8 cellular contexts compared by ENCODE assay signal in the genomic region with DNA sequence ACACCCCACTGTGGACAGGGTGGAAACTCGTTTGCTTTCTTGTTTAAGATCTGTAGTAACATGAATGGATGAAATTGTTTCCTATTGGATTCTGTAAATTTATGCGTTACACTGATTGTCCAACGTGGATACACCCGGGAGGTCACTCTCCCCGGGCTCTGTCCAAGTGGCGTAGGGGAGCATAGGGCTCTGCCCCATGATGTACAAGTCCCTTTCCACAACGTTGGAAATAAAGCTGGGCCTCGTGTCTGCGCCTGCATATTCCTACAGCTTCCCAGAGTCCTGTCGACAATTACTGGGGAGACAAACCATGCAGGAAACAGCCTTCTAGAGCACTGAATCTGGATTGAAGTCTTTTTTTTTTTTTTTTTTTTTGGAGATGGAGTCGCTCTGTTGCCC. TPM values are rescaled to one million over a fixed set of nuclear protein-coding genes. Genes with fewer than 3 reads are reported as not detected.
DNase-seq lines count a peak whose midpoint lies in the region; ATAC-seq, FAIRE-seq and TF ChIP-seq lines count a peak whose summit lies in the region.

No MANE protein-coding gene starts in this region.

- no peak for TF ChIP-seq EP300 in H1 (IDR thresholded peaks at IDR 0.05; ENCODE audit: borderline replicate concordance in 1 of 2, low read depth in 2 of 2, low read length in 2 of 2)

- peaks cover 0 to 24% of the 10 kb centered on the region in 2 experiments; a peak in 2 of 4 replicates for H3K79me2 ChIP-seq in H1 (ENCODE audit: control insufficient read depth in 1 of 2, insufficient read depth in 2 of 2, low read length in 2 of 2)
- H3K79me2 ChIP-seq in osteoblast (ENCODE audit: insufficient read depth, low read length), result peaks cover 36% of the 10 kb centered on the region

- peak overlapping the region; percentile 99 for H4K5ac ChIP-seq in H1 (ENCODE audit: insufficient read length, low read depth, low read length)

- no peak overlapping the region for H2BK120ac ChIP-seq in H1 (replicated peaks; ENCODE audit: low read depth, low read length)

- peak; percentile 23 for DNase-seq in RCC 7860 (ENCODE audit: low spot score)
- no peak for DNase-seq in H1 (ENCODE audit: low read depth in 1 of 2, low spot score in 2 of 2)
- no peak for DNase-seq in osteoblast (ENCODE audit: insufficient read length, low spot score, missing footprints)
- DNase-seq in body of pancreas, result no peak
- DNase-seq in frontal cortex (ENCODE audit: low spot score in 2 of 2), result no peak

- H2AFZ ChIP-seq in H1 (ENCODE audit: low read length) (no peak overlapping the region), osteoblast (ENCODE audit: low read length) (no peak overlapping the region)

- WGBS in H1 (ENCODE audit: extremely low coverage in 1 of 2, insufficient coverage in 1 of 2, insufficient read length in 1 of 2, insufficient replicate concordance in 2 of 2, low coverage in 1 of 2, low lambda C conversion rate in 2 of 2, missing lambda C conversion rate in 1 of 2), 2 experiments, result 3% methylated on average over 11 of the region's 11 CpGs; no CpG with 5 or more reads in 1 of the 2 experiments
- 7 to 12% methylated on average over 9 to 11 of the region's 11 CpGs for WGBS in body of pancreas, 2 donors

- no peak overlapping the region for H2BK20ac ChIP-seq in H1 (ENCODE audit: low read length)

- H3K4me3 ChIP-seq in GM12875 (ENCODE audit: low read depth, low read length), result peak overlapping the region; percentile 84
- H3K4me3 ChIP-seq in H1 (ENCODE audit: extremely low read depth in 1 of 4, insufficient read depth in 2 of 4, low read depth in 3 of 4, low read length in 4 of 4), result peak overlapping the region; percentile 75 to 96 (median 90)
- H3K4me3 ChIP-seq in osteoblast (ENCODE audit: insufficient read depth, low read length), result peak overlapping the region; percentile 78
- H3K4me3 ChIP-seq in body of pancreas, result peak overlapping the region in 1 of 2 donors; percentile 86

- peak overlapping the region; percentile 87 to 100 (median 98) for H3K9ac ChIP-seq in H1 (replicated peaks in 1 of 4; ENCODE audit: extremely low read depth in 1 of 4, low read depth in 3 of 4, low read length in 3 of 4)

- H3K79me1 ChIP-seq in H1 (ENCODE audit: low read depth, low read length), result no peaks in the 10 kb centered on the region; the same call in 1 of the 2 replicates

- intact Hi-C loops in body of pancreas (cut with DNase I), result loop anchor here (10.0 kb wide), 1 partner anchor 262 kb away; no protein-coding TSS in a partner anchor

- peak overlapping the region; percentile 95 for H3K27ac ChIP-seq in H1 (ENCODE audit: low read depth, low read length)
- peak overlapping the region; percentile 90 for H3K27ac ChIP-seq in osteoblast (ENCODE audit: low read depth, low read length)
- peak overlapping the region in 2 of 4 donors; percentile 79 to 87 for H3K27ac ChIP-seq in body of pancreas

- peak overlapping the region; percentile 61 for H3K23ac ChIP-seq in H1 (ENCODE audit: insufficient read length)

- TF ChIP-seq RAD21 in H1 (IDR thresholded peaks at IDR 0.05 in 1 of 2, conservative IDR thresholded peaks at IDR 0.05 in 1 of 2; ENCODE audit: low read depth in 2 of 2, low read length in 2 of 2), result no peak

- POLR2A ChIA-PET in H1 (lab: Charles Lee; ENCODE audit: partially characterized antibody), result interaction anchor here (0.6 to 31.3 kb wide), 48 partner anchors 7 to 677 kb away, joined by 3 to 660 read pairs (median 6); a partner anchor contains a TSS

- H3K36me3 ChIP-seq in H1 (ENCODE audit: control insufficient read depth in 2 of 4, insufficient read depth in 4 of 4, low read length in 3 of 4) (peaks cover 41 to 58% (median 45%) of the 10 kb centered on the region in 4 experiments), osteoblast (ENCODE audit: insufficient read depth, low read length) (peaks cover 54% of the 10 kb centered on the region), body of pancreas (replicated peaks in 1 of 2; ENCODE audit: insufficient read depth in 1 of 2, low read depth in 2 of 2) (peaks cover 0 to 17% of the 10 kb centered on the region in 2 donors)

- H3K14ac ChIP-seq in H1 (ENCODE audit: insufficient read length), result no peak overlapping the region

- no peak for FAIRE-seq in RCC 7860 (lab: Jason Lieb, UNC)
- no peak for FAIRE-seq in H1 (lab: Jason Lieb, UNC)
- no peak for FAIRE-seq in frontal cortex (lab: Jason Lieb, UNC)

- H3K9me3 ChIP-seq in H1 (ENCODE audit: insufficient read depth in 2 of 2, low read depth in 1 of 2, low read length in 1 of 2), result no peaks in the 10 kb centered on the region
- H3K9me3 ChIP-seq in osteoblast (ENCODE audit: low read depth, low read length), result no peaks in the 10 kb centered on the region
- no peaks in the 10 kb centered on the region for H3K9me3 ChIP-seq in body of pancreas

- H3K4me2 ChIP-seq in H1 (ENCODE audit: insufficient read depth in 1 of 2, low read depth in 2 of 2, low read length in 2 of 2) (peak overlapping the region; percentile 92 to 94), osteoblast (ENCODE audit: insufficient read depth, low read length) (peak overlapping the region; percentile 91)

- TF ChIP-seq POLR2A in H1 (IDR thresholded peaks at IDR 0.05; ENCODE audit: control extremely low read depth in 1 of 2, low read depth in 2 of 2, low read length in 2 of 2) (peak in 1 of 2 experiments; percentile 87; a peak in 1 of 3 replicates), body of pancreas (IDR thresholded peaks at IDR 0.05) (no peak)

- H3K27me3 ChIP-seq in H1 (replicated peaks in 1 of 4; ENCODE audit: control insufficient read depth in 3 of 4, extremely low read depth in 1 of 4, insufficient read depth in 3 of 4, low read length in 3 of 4) (no peaks in the 10 kb centered on the region), osteoblast (ENCODE audit: insufficient read depth, low read length) (no peaks in the 10 kb centered on the region), body of pancreas (no peaks in the 10 kb centered on the region)

- H4K20me1 ChIP-seq in H1 (replicated peaks in 1 of 2; ENCODE audit: control insufficient read depth in 1 of 2, insufficient read depth in 2 of 2, low read length in 2 of 2), result peaks cover 7% of the 10 kb centered on the region in 2 experiments
- H4K20me1 ChIP-seq in osteoblast (ENCODE audit: insufficient read depth, low read length), result peaks cover 37% of the 10 kb centered on the region

- peaks cover 10% of the 10 kb centered on the region for H3K23me2 ChIP-seq in H1 (ENCODE audit: low read depth, low read length)

- ATAC-seq in GM21619 (IDR thresholded peaks at IDR 0.05; ENCODE audit: unreplicated experiment), result no peak
- no peak for ATAC-seq in HG03378 (IDR thresholded peaks at IDR 0.05; ENCODE audit: unreplicated experiment)
- ATAC-seq in body of pancreas, result no peak

- peak overlapping the region; percentile 9; the same call in 1 of the 2 replicates for H4K8ac ChIP-seq in H1 (ENCODE audit: extremely low read depth, insufficient read depth, low read length)

- CTCF ChIA-PET in H1 (lab: Charles Lee; ENCODE audit: partially characterized antibody), result no interaction called here

- H2BK15ac ChIP-seq in H1 (ENCODE audit: low read length), result no peak overlapping the region

- peak overlapping the region; percentile 59 for H4K91ac ChIP-seq in H1 (replicated peaks; ENCODE audit: insufficient read length, low read length)

- H3K56ac ChIP-seq in H1 (replicated peaks; ENCODE audit: insufficient read length, low read depth, low read length), result peak overlapping the region; percentile 81

- H3K4ac ChIP-seq in H1 (replicated peaks; ENCODE audit: insufficient read length, low read depth, low read length), result no peak overlapping the region

- H3K18ac ChIP-seq in H1 (ENCODE audit: extremely low read depth, low read length), result peak overlapping the region; percentile 88

- TF ChIP-seq CTCF in GM12875 (IDR thresholded peaks at IDR 0.05; ENCODE audit: borderline replicate concordance, insufficient read depth, low read depth, low read length) (no peak), H1 (IDR thresholded peaks at IDR 0.05; ENCODE audit: control extremely low read depth in 1 of 3, insufficient read depth in 1 of 3, low read depth in 1 of 3, low read length in 3 of 3) (no peak), osteoblast (IDR thresholded peaks at IDR 0.05; ENCODE audit: extremely low read depth, low read depth, low read length) (no peak), body of pancreas (IDR thresholded peaks at IDR 0.05) (no peak)

- 0 out of 2 replicates have a peak overlapping the region, but pooled peaks have one; percentile 49 for H2BK5ac ChIP-seq in H1 (ENCODE audit: low read depth, low read length)

- no peak overlapping the region for H2AK5ac ChIP-seq in H1 (ENCODE audit: low read depth, low read length)

- peaks cover 5 to 17% (median 9%) of the 10 kb centered on the region in 4 experiments; a peak in 5 of 7 replicates for H3K4me1 ChIP-seq in H1 (replicated peaks in 1 of 4; ENCODE audit: control insufficient read depth in 3 of 4, insufficient read depth in 4 of 4, low read length in 3 of 4)
- peaks cover 31% of the 10 kb centered on the region for H3K4me1 ChIP-seq in osteoblast (ENCODE audit: insufficient read depth, low read length)
- peaks cover 41% of the 10 kb centered on the region for H3K4me1 ChIP-seq in body of pancreas

- no peak overlapping the region for H2BK12ac ChIP-seq in H1 (ENCODE audit: low read depth, low read length)

RNA-seq across cellular contexts. Expression of a gene that starts 1.4 kb away (rescaled TPM):
- 98.4 and 101 TPM in 2 replicates for total RNA-seq in H1 (2021; fragmentation: NEBNext Ultra II Directional; extraction: Animal tissue kit (Norgen Biotek cat#: 25700))
- polyA plus RNA-seq in H1 (2011; rRNA removed), result 48.5 and 66.4 TPM in 2 replicates
- polyA plus RNA-seq in H1 (2011; cell fraction: cytosol; rRNA removed), result 76.8 TPM
- 73.3 TPM for polyA plus RNA-seq in H1 (2011; cell fraction: nucleus; rRNA removed)
- polyA plus RNA-seq in H1 (2012, experiment 1 of 2), result 102 to 113 TPM (median 104 TPM) in 4 replicates
- polyA plus RNA-seq in H1 (2012, experiment 2 of 2), result 86.9 TPM
- polyA plus RNA-seq in H1 (2013, experiment 1 of 2), result 45.4 TPM
- 45.9 TPM for polyA plus RNA-seq in H1 (2013, experiment 2 of 2)
- polyA minus RNA-seq in H1 (2011; rRNA and poly(A)+ RNA removed), result 81.1 and 103 TPM in 2 replicates
- 47.8 TPM for polyA minus RNA-seq in H1 (2011; cell fraction: cytosol; rRNA and poly(A)+ RNA removed)
- polyA minus RNA-seq in H1 (2011; cell fraction: nucleus; rRNA and poly(A)+ RNA removed), result 49.7 TPM
- total RNA-seq in osteoblast (32.1 and 35.1 TPM in 2 replicates), body of pancreas (10 to 100 TPM; 10.1 to 23.4 TPM), frontal cortex (15.1 TPM)

RNA-seq across cellular contexts. Expression of a gene that starts 45.6 kb away (rescaled TPM):
- total RNA-seq in H1 (2021; fragmentation: NEBNext Ultra II Directional; extraction: Animal tissue kit (Norgen Biotek cat#: 25700)), result 30.8 and 35.2 TPM in 2 replicates
- polyA plus RNA-seq in H1 (2011; rRNA removed), result 22.9 and 37.1 TPM in 2 replicates
- polyA plus RNA-seq in H1 (2011; cell fraction: cytosol; rRNA removed), result 33.8 TPM
- polyA plus RNA-seq in H1 (2011; cell fraction: nucleus; rRNA removed), result 22.6 TPM
- polyA plus RNA-seq in H1 (2012, experiment 1 of 2), result 30.6 to 53.5 TPM (median 51.6 TPM) in 4 replicates
- polyA plus RNA-seq in H1 (2012, experiment 2 of 2), result 17.4 TPM
- polyA plus RNA-seq in H1 (2013, experiment 1 of 2), result 17.6 TPM
- 17.2 TPM for polyA plus RNA-seq in H1 (2013, experiment 2 of 2)
- 20.3 and 23.7 TPM in 2 replicates for polyA minus RNA-seq in H1 (2011; rRNA and poly(A)+ RNA removed)
- 18.8 TPM for polyA minus RNA-seq in H1 (2011; cell fraction: cytosol; rRNA and poly(A)+ RNA removed)
- 23.0 TPM for polyA minus RNA-seq in H1 (2011; cell fraction: nucleus; rRNA and poly(A)+ RNA removed)
- total RNA-seq in osteoblast (23.2 and 28.3 TPM in 2 replicates), body of pancreas (10 to 100 TPM in 1 of 2 donors, 1 to 10 TPM in 1; 8.9 to 14.3 TPM), frontal cortex (35.1 TPM)
